In the genomic region with DNA sequence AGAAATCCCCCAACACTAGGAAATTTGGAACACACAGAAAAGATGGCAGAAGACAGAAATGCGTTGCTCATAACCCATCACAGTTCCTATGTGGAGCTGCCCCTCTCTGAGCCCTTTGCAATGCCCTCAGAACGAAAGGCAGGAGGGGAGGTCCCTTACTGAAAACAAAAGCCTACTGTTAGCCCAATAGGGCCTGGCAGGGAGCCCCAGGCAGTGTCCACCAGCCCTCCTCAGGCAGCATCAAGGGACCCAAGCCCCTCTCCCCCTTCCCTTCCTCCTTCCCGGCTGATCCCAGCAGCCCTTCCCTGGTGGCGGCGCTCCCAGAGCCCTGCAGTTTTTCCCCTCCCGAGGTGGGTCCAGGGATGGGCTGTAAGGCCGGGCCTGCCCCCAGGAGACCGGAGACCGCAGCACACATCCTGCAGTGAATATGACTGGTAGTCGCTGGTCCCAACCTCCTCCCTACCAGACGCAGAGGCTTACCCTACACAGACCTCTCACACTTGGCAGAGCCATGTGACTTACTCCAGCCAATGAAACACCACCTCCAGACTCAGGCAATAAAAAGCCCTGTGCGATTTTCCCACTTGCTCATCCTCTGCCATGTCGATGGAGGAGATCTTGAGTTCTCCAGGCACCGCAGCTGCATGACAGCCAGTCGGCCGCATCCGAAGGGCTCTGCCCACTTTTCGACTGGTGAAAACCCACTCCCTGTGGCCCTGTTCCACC, we compare ENCODE assay signal across 1 cellular context.
TF ChIP-seq lines count a peak whose summit lies in the region.

No MANE protein-coding gene starts in this region.

TF ChIP-seq in H1, 55 proteins besides CTCF, POLR2A, EP300 and RAD21:
- TF ChIP-seq, protein P1, sequence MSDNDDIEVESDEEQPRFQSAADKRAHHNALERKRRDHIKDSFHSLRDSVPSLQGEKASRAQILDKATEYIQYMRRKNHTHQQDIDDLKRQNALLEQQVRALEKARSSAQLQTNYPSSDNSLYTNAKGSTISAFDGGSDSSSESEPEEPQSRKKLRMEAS (IDR thresholded peaks at IDR 0.05), result no peak
- TF ChIP-seq, protein P2, sequence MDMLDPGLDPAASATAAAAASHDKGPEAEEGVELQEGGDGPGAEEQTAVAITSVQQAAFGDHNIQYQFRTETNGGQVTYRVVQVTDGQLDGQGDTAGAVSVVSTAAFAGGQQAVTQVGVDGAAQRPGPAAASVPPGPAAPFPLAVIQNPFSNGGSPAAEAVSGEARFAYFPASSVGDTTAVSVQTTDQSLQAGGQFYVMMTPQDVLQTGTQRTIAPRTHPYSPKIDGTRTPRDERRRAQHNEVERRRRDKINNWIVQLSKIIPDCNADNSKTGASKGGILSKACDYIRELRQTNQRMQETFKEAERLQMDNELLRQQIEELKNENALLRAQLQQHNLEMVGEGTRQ (IDR thresholded peaks at IDR 0.05; ENCODE audit: low read length), result peak; percentile 76
